Comparison of ENCODE assay signal across 1 cellular context in genomic region chr3:62803276-62803675, GRCh38.
TF ChIP-seq lines count a peak whose summit lies in the region.

No MANE protein-coding gene starts in this region.

TF ChIP-seq in GM12878, 131 proteins besides CTCF, POLR2A, EP300 and RAD21 (continued from another document):
- TF ChIP-seq ZBTB40 (IDR thresholded peaks at IDR 0.05; ENCODE audit: borderline replicate concordance) = no peak
- no peak for TF ChIP-seq SP1 (IDR thresholded peaks at IDR 0.05; ENCODE audit: low read depth, low read length)
- TF ChIP-seq PAX5 (IDR thresholded peaks at IDR 0.05; ENCODE audit: borderline replicate concordance, low read depth, low read length) = no peak
- TF ChIP-seq SMAD1 (IDR thresholded peaks at IDR 0.05; ENCODE audit: low read depth, partially characterized antibody) = no peak
- no peak for TF ChIP-seq LARP7 (IDR thresholded peaks at IDR 0.05)
- TF ChIP-seq CREM (IDR thresholded peaks at IDR 0.05; ENCODE audit: low read depth) = no peak
- TF ChIP-seq E2F4 (IDR thresholded peaks at IDR 0.05; ENCODE audit: low read depth, low read length) = no peak
- no peak for TF ChIP-seq NKRF (conservative IDR thresholded peaks at IDR 0.05)
- TF ChIP-seq SKIL (IDR thresholded peaks at IDR 0.05; ENCODE audit: low read depth, poor library complexity, severe bottlenecking) = no peak
- no peak for TF ChIP-seq BACH1 (IDR thresholded peaks at IDR 0.05; ENCODE audit: borderline replicate concordance)
- no peak for TF ChIP-seq SIX5 (IDR thresholded peaks at IDR 0.05; ENCODE audit: low read depth, low read length, severe bottlenecking)
- no peak for TF ChIP-seq CHD4 (IDR thresholded peaks at IDR 0.05)
TF ChIP-seq in GM12878: peak in this region for 0.
